ENCODE assay signal across 23 cellular contexts in genomic region chr6:144383336-144383735, GRCh38.
"Had no signal": no experiment of that assay in that cellular context is flagged by ENCODE, and none has a peak within 500 bp of the region (broad histone marks: within the 10 kb centered on the region; RNA-seq: fewer than 3 reads in every experiment).

No MANE protein-coding gene starts in this region.

- H3K4me3 ChIP-seq: cardiac muscle cell had no signal

- H3K27ac Mint-ChIP-seq: activated B cell treated with CpG ODN at 0.5 μM for 24 hours; activated CD4-positive, alpha-beta T cell treated with anti-CD3 and anti-CD28 coated beads, Interleukin-2, amount 10 ng/mL, durations not matched to agents 24 days and 14 days; activated CD8-positive, alpha-beta memory T cell treated with anti-CD3 and anti-CD28 coated beads, Interleukin-2, amount 10 ng/mL, durations not matched to agents 7 days and 5 days; activated naive CD8-positive, alpha-beta T cell; activated T-cell treated with anti-CD3 and anti-CD28 coated beads, Interleukin-2, amount 50 U/mL, for 24 hours; activated T-helper 1 cell treated with anti-CD3 and anti-CD28 coated beads, Interleukin-12 subunit alpha, Interleukin-12 subunit beta, Interleukin-2, Interleukin-4 antibody, amounts not matched to agents 30 ng/mL and 10 ng/mL and 1 ng/mL, durations not matched to agents 14 hours and 24 hours and 36 hours; T-helper 17 cell had no signal

- H3K27me3 Mint-ChIP-seq: activated B cell treated with CpG ODN at 0.5 μM for 24 hours; activated CD4-positive, alpha-beta T cell treated with anti-CD3 and anti-CD28 coated beads, Interleukin-2, amount 10 ng/mL, durations not matched to agents 24 days and 14 days; activated CD8-positive, alpha-beta memory T cell treated with anti-CD3 and anti-CD28 coated beads, Interleukin-2, amount 10 ng/mL, durations not matched to agents 7 days and 5 days; activated naive CD8-positive, alpha-beta T cell; activated T-cell treated with anti-CD3 and anti-CD28 coated beads, Interleukin-2, amount 50 U/mL, for 24 hours; T-helper 17 cell had no signal

- DNase-seq: activated B cell treated with CpG ODN at 0.5 μM for 24 hours; activated CD4-positive, alpha-beta T cell treated with anti-CD3 and anti-CD28 coated beads for 1 hour; activated CD4-positive, alpha-beta T cell treated with anti-CD3 and anti-CD28 coated beads, Interleukin-2, amount 10 ng/mL, durations not matched to agents 24 days and 14 days; activated CD4-positive, alpha-beta T cell treated with anti-CD3 and anti-CD28 coated beads, Interleukin-2, amount 50 U/mL, for 48 hours; activated CD8-positive, alpha-beta memory T cell treated with anti-CD3 and anti-CD28 coated beads, Interleukin-2, amount 10 ng/mL, durations not matched to agents 7 days and 5 days; activated effector memory CD4-positive, alpha-beta T cell treated with Interleukin-2 at 50 U/mL for 16 hours; activated naive CD4-positive, alpha-beta T cell; activated T-cell treated with anti-CD3 and anti-CD28 coated beads, Interleukin-2, amount 50 U/mL, for 24 hours; amygdala; brain microvascular endothelial cell; MM.1S; NCI-H1105 treated with DMSO at 0.1 percent for 48 hours; NCI-H1436 treated with DMSO at 0.1 percent for 48 hours; NCI-H187; NCI-H2081; NCI-H510A treated with DMSO at 0.1 percent for 48 hours; NCI-H69; NK-92 treated with Interleukin-12 subunit alpha and Interleukin-12 subunit beta, amount 100 ng/mL, for 24 hours; T-helper 17 cell; T-helper 9 cell had no signal

- H3K36me3 ChIP-seq: brain microvascular endothelial cell, cardiac muscle cell had no signal

- H3K27ac ChIP-seq: brain microvascular endothelial cell, cardiac muscle cell had no signal

- H3K4me3 Mint-ChIP-seq: activated B cell treated with CpG ODN at 0.5 μM for 24 hours; activated CD4-positive, alpha-beta T cell treated with anti-CD3 and anti-CD28 coated beads, Interleukin-2, amount 10 ng/mL, durations not matched to agents 24 days and 14 days; activated CD8-positive, alpha-beta memory T cell treated with anti-CD3 and anti-CD28 coated beads, Interleukin-2, amount 10 ng/mL, durations not matched to agents 7 days and 5 days; activated naive CD8-positive, alpha-beta T cell; activated T-cell treated with anti-CD3 and anti-CD28 coated beads, Interleukin-2, amount 50 U/mL, for 24 hours; activated T-helper 1 cell treated with anti-CD3 and anti-CD28 coated beads, Interleukin-12 subunit alpha, Interleukin-12 subunit beta, Interleukin-2, Interleukin-4 antibody, amounts not matched to agents 30 ng/mL and 10 ng/mL and 1 ng/mL, durations not matched to agents 14 hours and 24 hours and 36 hours; T-helper 17 cell had no signal

- H3K27me3 ChIP-seq: brain microvascular endothelial cell, cardiac muscle cell had no signal

- ATAC-seq: activated CD8-positive, alpha-beta memory T cell treated with anti-CD3 and anti-CD28 coated beads, Interleukin-2, amount 10 ng/mL, durations not matched to agents 7 days and 5 days; T-helper 17 cell had no signal
